Comparison of ENCODE assay signal across 14 cellular contexts in the genomic region with DNA sequence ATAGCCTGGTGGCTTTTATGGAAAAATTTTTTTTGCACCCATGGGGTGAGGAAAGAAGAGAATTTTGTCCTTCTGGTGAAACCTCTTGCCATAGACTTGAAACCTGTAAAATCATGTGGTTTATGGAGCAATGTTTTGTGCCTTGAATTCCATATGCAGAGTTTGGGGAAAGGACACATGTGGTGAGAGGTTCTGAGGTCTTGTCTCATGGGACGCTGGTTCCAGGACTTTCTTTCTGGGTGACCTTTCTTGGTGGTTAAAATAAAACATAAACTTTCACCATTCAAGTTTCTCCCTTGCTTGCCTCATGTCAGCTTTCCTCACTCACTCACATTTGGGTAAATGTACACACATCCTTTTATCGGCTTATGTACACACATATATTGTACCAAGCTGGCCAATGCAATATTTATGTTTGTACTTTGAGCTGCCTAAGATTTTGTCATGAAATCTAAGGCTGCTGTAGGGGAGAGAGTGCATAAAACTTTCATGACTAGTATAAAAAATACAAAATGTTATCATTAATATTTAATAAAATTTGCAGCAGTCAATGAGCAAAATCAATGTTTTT.
DNase-seq lines count a peak whose midpoint lies in the region; ATAC-seq and TF ChIP-seq lines count a peak whose summit lies in the region.
"Had no signal": no experiment of that assay in that cellular context is flagged by ENCODE, and none has a peak within 500 bp of the region (broad histone marks: within the 10 kb centered on the region; RNA-seq: fewer than 3 reads in every experiment).

No MANE protein-coding gene starts in this region.

- H3K36me3 ChIP-seq in IMR-90 (ENCODE audit: control insufficient read depth, insufficient read depth, low read length), result no peaks in the 10 kb centered on the region
- no peaks in the 10 kb centered on the region for H3K36me3 ChIP-seq in lung (ENCODE audit: control insufficient read depth in 2 of 2, insufficient read depth in 2 of 2, low read length in 2 of 2)
- H3K36me3 ChIP-seq in thoracic aorta, result no peaks in the 10 kb centered on the region
- H3K36me3 ChIP-seq: tibial nerve had no signal

- no peak overlapping the region for H2AK5ac ChIP-seq in IMR-90 (ENCODE audit: low read depth, low read length)

- in situ Hi-C loops in IMR-90 (cut with MboI; ENCODE audit: low sequenced_read_pairs), result no loop called here

- CTCF ChIA-PET in IMR-90 (lab: Yijun Ruan, JAX) (no interaction called here), HEK293T (lab: Yijun Ruan, JAX) (no interaction called here)

- H3K18ac ChIP-seq in IMR-90 (ENCODE audit: low read depth, low read length), result peak overlapping the region; percentile 97

- H3K9me1 ChIP-seq in IMR-90 (ENCODE audit: insufficient read depth, low read length), result peaks cover 7% of the 10 kb centered on the region; the same call in 1 of the 2 replicates

- no peak overlapping the region; the same call in 1 of the 2 replicates for H3K23ac ChIP-seq in IMR-90 (ENCODE audit: low read depth, low read length)

- no CpG with 5 or more reads among the region's 2 CpGs for WGBS in IMR-90 (ENCODE audit: extremely low coverage in 2 of 2, insufficient read length in 1 of 2), 2 experiments
- WGBS in lung, 2 donors, result 53 to 55% methylated on average over 2 of the region's 2 CpGs

- intact Hi-C loops in IMR-90 (cut with micrococcal nuclease), result loop anchor here (2.0 kb wide), 1 partner anchor 48 kb away; no protein-coding TSS in a partner anchor

- no peak overlapping the region for H3K4me3 Mint-ChIP-seq in endothelial cell (ENCODE audit: unreplicated experiment)
- H3K4me3 Mint-ChIP-seq: activated CD8-positive, alpha-beta memory T cell treated with anti-CD3 and anti-CD28 coated beads, Interleukin-2, amount 10 ng/mL, durations not matched to agents 7 days and 5 days; CD14-positive monocyte; IgD-negative memory B cell had no signal

- H3K27me3 Mint-ChIP-seq in endothelial cell (ENCODE audit: unreplicated experiment), result peaks cover 2% of the 10 kb centered on the region

- POLR2A ChIA-PET in IMR-90 (lab: Charles Lee; ENCODE audit: unreplicated experiment), result no interaction called here
- POLR2A ChIA-PET in HEK293T (lab: Yijun Ruan, JAX), result no interaction called here

- peaks cover 11% of the 10 kb centered on the region; the same call in 1 of the 2 replicates for H3K4me1 ChIP-seq in IMR-90 (ENCODE audit: control insufficient read depth, insufficient read depth, low read length)
- H3K4me1 ChIP-seq in lung (ENCODE audit: control insufficient read depth in 2 of 2, insufficient read depth in 2 of 2, low read length in 2 of 2), result peaks cover 0 to 14% of the 10 kb centered on the region in 2 donors
- H3K4me1 ChIP-seq in thoracic aorta (ENCODE audit: control insufficient read depth in 1 of 2, low read depth in 2 of 2), result peaks cover 16 to 31% of the 10 kb centered on the region in 2 donors

- peak overlapping the region; percentile 99 for H4K5ac ChIP-seq in IMR-90 (ENCODE audit: low read depth, low read length)

- H3K14ac ChIP-seq in IMR-90 (replicated peaks; ENCODE audit: low read depth, low read length), result peak overlapping the region; percentile 40

- H4K8ac ChIP-seq in IMR-90 (ENCODE audit: low read depth in 2 of 2, low read length in 2 of 2), result peak overlapping the region; percentile 34 to 41; a peak in 3 of 4 replicates

- H3K27me3 ChIP-seq in IMR-90 (ENCODE audit: control insufficient read depth, insufficient read depth, low read length) (no peaks in the 10 kb centered on the region), lung (ENCODE audit: control insufficient read depth, insufficient read depth) (no peaks in the 10 kb centered on the region), thoracic aorta (replicated peaks; ENCODE audit: insufficient read depth) (no peaks in the 10 kb centered on the region)
- H3K27me3 ChIP-seq: tibial nerve had no signal

- no peaks in the 10 kb centered on the region for H3K9me3 Mint-ChIP-seq in endothelial cell (ENCODE audit: unreplicated experiment)
- H3K9me3 Mint-ChIP-seq: IgD-negative memory B cell had no signal

- H3K4ac ChIP-seq in IMR-90 (ENCODE audit: low read depth, low read length), result peak overlapping the region; percentile 38; the same call in 1 of the 2 replicates

- no peaks in the 10 kb centered on the region for H3K79me1 ChIP-seq in IMR-90 (ENCODE audit: low read depth in 1 of 2, low read length in 2 of 2)

- peak overlapping the region; percentile 80 for H2BK20ac ChIP-seq in IMR-90 (ENCODE audit: low read depth, low read length)

- peaks cover 13% of the 10 kb centered on the region for H3K4me1 Mint-ChIP-seq in endothelial cell (ENCODE audit: unreplicated experiment)

- no peak overlapping the region for H3K56ac ChIP-seq in IMR-90 (ENCODE audit: extremely low read depth, insufficient read depth, low read length)

- H4K91ac ChIP-seq in IMR-90 (ENCODE audit: insufficient read depth, low read depth, low read length), result peak overlapping the region; percentile 45

- peak overlapping the region; percentile 80 for H2BK15ac ChIP-seq in IMR-90 (ENCODE audit: low read depth, low read length)

- no peak overlapping the region for H2AK9ac ChIP-seq in IMR-90 (replicated peaks; ENCODE audit: low read depth, low read length, poor library complexity)

- H3K9ac ChIP-seq in IMR-90 (ENCODE audit: low read depth, low read length), result peak overlapping the region; percentile 24; the same call in 1 of the 2 replicates

- H2BK120ac ChIP-seq in IMR-90 (ENCODE audit: low read depth, low read length), result peak overlapping the region; percentile 56

- H3K27ac ChIP-seq in IMR-90 (ENCODE audit: insufficient read depth, low read length) (peak overlapping the region; percentile 88; the same call in 1 of the 2 replicates), lung (ENCODE audit: low read depth in 1 of 2, low read length in 1 of 2) (peak overlapping the region; percentile 71 to 84), thoracic aorta (peak overlapping the region; percentile 76 to 92)

- TF ChIP-seq POLR2A in IMR-90 (IDR thresholded peaks at IDR 0.05; ENCODE audit: low read depth, low read length), result no peak

- H3K4me2 ChIP-seq in IMR-90 (ENCODE audit: low read depth, low read length), result peak overlapping the region; percentile 91

- dilution Hi-C loops in IMR-90 (cut with HindIII; ENCODE audit: low sequenced_read_pairs, unreplicated experiment), result no loop called here

- no peak for TF ChIP-seq RAD21 in IMR-90 (IDR thresholded peaks at IDR 0.05; ENCODE audit: low read length)

- ATAC-seq in IMR-90 (ENCODE audit: low read depth), result peak; percentile 22; the same call in 1 of the 2 replicates
- no peak for ATAC-seq in lung (ENCODE audit: insufficient read depth, low FRiP score)
- no peak for ATAC-seq in thoracic aorta (ENCODE audit: insufficient number of reproducible peaks, low FRiP score, low read depth)
- no peak for ATAC-seq in HG03045 (IDR thresholded peaks at IDR 0.05; ENCODE audit: unreplicated experiment)
- no peak for ATAC-seq in HG03378 (IDR thresholded peaks at IDR 0.05; ENCODE audit: unreplicated experiment)
- ATAC-seq: activated CD8-positive, alpha-beta memory T cell treated with anti-CD3 and anti-CD28 coated beads, Interleukin-2, amount 10 ng/mL, durations not matched to agents 7 days and 5 days had no signal

- no peak for TF ChIP-seq CTCF in IMR-90 (conservative IDR thresholded peaks at IDR 0.05; ENCODE audit: low read depth, low read length)
- no peak for TF ChIP-seq CTCF in endothelial cell (IDR thresholded peaks at IDR 0.05; ENCODE audit: unreplicated experiment)
- TF ChIP-seq CTCF in lung (IDR thresholded peaks at IDR 0.05; ENCODE audit: control extremely low read depth, extremely low read depth), result no peak
- no peak for TF ChIP-seq CTCF in thoracic aorta (IDR thresholded peaks at IDR 0.05)

- H3K9me3 ChIP-seq in IMR-90 (ENCODE audit: control insufficient read depth, insufficient read depth, low read length), result no peaks in the 10 kb centered on the region
- no peaks in the 10 kb centered on the region for H3K9me3 ChIP-seq in lung (ENCODE audit: control insufficient read depth in 2 of 2, insufficient read depth in 1 of 2, low read length in 1 of 2)
- H3K9me3 ChIP-seq in thoracic aorta, result no peaks in the 10 kb centered on the region
- H3K9me3 ChIP-seq: tibial nerve had no signal

- H3K4me3 ChIP-seq in IMR-90 (ENCODE audit: insufficient read depth, low read depth, low read length) (no peak overlapping the region), lung (no peak overlapping the region), thoracic aorta (peak overlapping the region; percentile 26)
- H3K4me3 ChIP-seq: tibial nerve had no signal

- BruUV-seq in IMR-90 (replicated peaks; lab: Mats Ljungman, UMichigan), result no TSS peak

- no peaks in the 10 kb centered on the region for H4K20me1 ChIP-seq in IMR-90 (ENCODE audit: insufficient read depth, low read length)

- H2AFZ ChIP-seq in IMR-90 (replicated peaks; ENCODE audit: low read length, poor library complexity), result no peak overlapping the region

- peak overlapping the region; percentile 93 for H3K27ac Mint-ChIP-seq in endothelial cell (ENCODE audit: unreplicated experiment)
- H3K27ac Mint-ChIP-seq: activated CD8-positive, alpha-beta memory T cell treated with anti-CD3 and anti-CD28 coated beads, Interleukin-2, amount 10 ng/mL, durations not matched to agents 7 days and 5 days; IgD-negative memory B cell had no signal

- H3K36me3 Mint-ChIP-seq in endothelial cell (ENCODE audit: low read depth, unreplicated experiment), result no peaks in the 10 kb centered on the region
- H3K36me3 Mint-ChIP-seq: activated CD8-positive, alpha-beta memory T cell treated with anti-CD3 and anti-CD28 coated beads, Interleukin-2, amount 10 ng/mL, durations not matched to agents 7 days and 5 days; CD14-positive monocyte had no signal

- peak overlapping the region; percentile 85 for H2BK5ac ChIP-seq in IMR-90 (ENCODE audit: low read depth, low read length, poor library complexity, severe bottlenecking)

- DNase-seq in IMR-90 (peak; percentile 19), endothelial cell (ENCODE audit: low spot score) (no peak), lung (ENCODE audit: low spot score) (no peak), thoracic aorta (ENCODE audit: low spot score) (no peak), HEK293T (ENCODE audit: extremely low spot score) (no peak)
- DNase-seq: activated CD8-positive, alpha-beta memory T cell treated with anti-CD3 and anti-CD28 coated beads, Interleukin-2, amount 10 ng/mL, durations not matched to agents 7 days and 5 days; activated naive CD4-positive, alpha-beta T cell treated with Interleukin-2 at 50 U/mL for 16 hours; DND-41; NCI-H1417 treated with DMSO at 0.1 percent for 48 hours had no signal

TF ChIP-seq in IMR-90, 13 proteins besides CTCF, POLR2A, EP300 and RAD21 (continues in another document):
- TF ChIP-seq FOS (IDR thresholded peaks at IDR 0.05; ENCODE audit: low read depth, low read length) (no peak), MAFK (IDR thresholded peaks at IDR 0.05; ENCODE audit: low read depth, low read length) (no peak), BHLHE40 (IDR thresholded peaks at IDR 0.05; ENCODE audit: low read depth, low read length) (no peak), RCOR1 (IDR thresholded peaks at IDR 0.05; ENCODE audit: insufficient replicate concordance, low read length) (no peak)

TF ChIP-seq in HEK293T, 16 proteins besides CTCF, POLR2A, EP300 and RAD21 (continues in another document):
- TF ChIP-seq NFRKB (IDR thresholded peaks at IDR 0.05) (no peak), HDGF (IDR thresholded peaks at IDR 0.05; ENCODE audit: borderline replicate concordance) (no peak), SUZ12 (IDR thresholded peaks at IDR 0.05) (no peak), TARDBP (IDR thresholded peaks at IDR 0.05) (no peak), BHLHE40 (IDR thresholded peaks at IDR 0.05; ENCODE audit: borderline replicate concordance) (no peak)
